In genomic region chr10:110436554-110437350, GRCh38 we compare ENCODE assay signal across 18 cellular contexts.
DNase-seq lines count a peak whose midpoint lies in the region; ATAC-seq, FAIRE-seq and TF ChIP-seq lines count a peak whose summit lies in the region.
"Had no signal": no experiment of that assay in that cellular context is flagged by ENCODE, and none has a peak within 500 bp of the region (broad histone marks: within the 10 kb centered on the region; RNA-seq: fewer than 3 reads in every experiment).

No MANE protein-coding gene starts in this region.

- H3K36me3 Mint-ChIP-seq in activated CD4-positive, alpha-beta T cell treated with anti-CD3 and anti-CD28 coated beads for 36 hours (ENCODE audit: low read depth), result no peaks in the 10 kb centered on the region

- H3K4me3 ChIP-seq in liver (ENCODE audit: low read depth in 1 of 3, low read length in 3 of 3) (no peak overlapping the region), HepG2 (replicated peaks in 1 of 3; ENCODE audit: insufficient read depth in 1 of 3, low read depth in 2 of 3, low read length in 3 of 3) (no peak overlapping the region), upper lobe of right lung (no peak overlapping the region)

- H3K4me1 ChIP-seq in liver (ENCODE audit: control insufficient read depth in 4 of 4, insufficient read depth in 4 of 4, low read length in 3 of 4), result peaks cover 0 to 7% (median 4%) of the 10 kb centered on the region in 4 donors
- no peaks in the 10 kb centered on the region for H3K4me1 ChIP-seq in HepG2 (ENCODE audit: insufficient read depth, low read length)
- H3K4me1 ChIP-seq in upper lobe of right lung, result no peaks in the 10 kb centered on the region
- H3K4me1 ChIP-seq: Caco-2 had no signal

- intact Hi-C loops in activated CD4-positive, alpha-beta T cell treated with anti-CD3 and anti-CD28 coated beads for 36 hours (cut with DNase I, micrococcal nuclease), result no loop called here
- intact Hi-C loops in HepG2 (cut with micrococcal nuclease; ENCODE audit: unreplicated experiment) (no loop called here), upper lobe of right lung (cut with DNase I) (no loop called here)

- WGBS in liver, result 66% methylated on average over 9 of the region's 9 CpGs
- 11% methylated on average over 9 of the region's 9 CpGs for WGBS in HepG2 (ENCODE audit: low lambda C conversion rate)

- BruUV-seq in HepG2 (replicated peaks; lab: Mats Ljungman, UMichigan), result no TSS peak

- H3K9me3 ChIP-seq in liver (ENCODE audit: control insufficient read depth in 4 of 4, low read length in 3 of 4), result no peaks in the 10 kb centered on the region
- H3K9me3 ChIP-seq in HepG2 (ENCODE audit: low read length), result no peaks in the 10 kb centered on the region
- no peaks in the 10 kb centered on the region for H3K9me3 ChIP-seq in upper lobe of right lung
- H3K9me3 ChIP-seq: Caco-2 had no signal

- TF ChIP-seq EP300 in HepG2 (IDR thresholded peaks at IDR 0.05; ENCODE audit: low read depth in 2 of 2, low read length in 2 of 2) (no peak), HepG2 (CRISPR knock-in tag; IDR thresholded peaks at IDR 0.05; ENCODE audit: borderline replicate concordance) (no peak)

- H3K27ac Mint-ChIP-seq in activated CD4-positive, alpha-beta T cell treated with anti-CD3 and anti-CD28 coated beads for 36 hours, result no peak overlapping the region
- H3K27ac Mint-ChIP-seq: CD4-positive, alpha-beta T cell had no signal

- FAIRE-seq in HepG2 (lab: Jason Lieb, UNC), result no peak

- DNase-seq in activated CD4-positive, alpha-beta T cell treated with anti-CD3 and anti-CD28 coated beads for 36 hours, result peak; percentile 2
- no peak for DNase-seq in activated CD4-positive, alpha-beta T cell treated with anti-CD3 and anti-CD28 coated beads, Interleukin-2, amount 50 U/mL, for 1 hour
- no peak for DNase-seq in HepG2 (ENCODE audit: low spot score)
- DNase-seq in left lobe of liver (ENCODE audit: low spot score), result peak; percentile 65
- peak; percentile 21 for DNase-seq in upper lobe of right lung
- no peak for DNase-seq in NCI-H69 (lab: John Stamatoyannopoulos, UW)
- DNase-seq: 8988T; GDM1; H7; NCI-H1092 treated with DMSO at 0.1 percent for 48 hours; NCI-H2081 treated with DMSO at 0.1 percent for 48 hours; NCI-H748 treated with DMSO at 0.1 percent for 48 hours; NK-92 treated with Interleukin-12 subunit alpha and Interleukin-12 subunit beta, amount 100 ng/mL, for 24 hours; SIG-M5 had no signal

- no peaks in the 10 kb centered on the region for H3K27me3 ChIP-seq in liver (ENCODE audit: control insufficient read depth in 4 of 4, insufficient read depth in 4 of 4, low read length in 3 of 4)
- peaks cover 2% of the 10 kb centered on the region in 2 experiments; a peak in 3 of 5 replicates for H3K27me3 ChIP-seq in HepG2 (ENCODE audit: control insufficient read depth in 1 of 2, insufficient read depth in 2 of 2, low read length in 2 of 2)
- no peaks in the 10 kb centered on the region for H3K27me3 ChIP-seq in upper lobe of right lung

- POLR2A ChIA-PET in activated CD4-positive, alpha-beta T cell treated with anti-CD3 and anti-CD28 coated beads for 36 hours (lab: Charles Lee), result no interaction called here
- POLR2A ChIA-PET in HepG2 (lab: Yijun Ruan, JAX), result no interaction called here

- no peaks in the 10 kb centered on the region for H4K20me1 ChIP-seq in HepG2 (ENCODE audit: insufficient read depth, low read length)

- no peaks in the 10 kb centered on the region for H3K79me2 ChIP-seq in HepG2 (ENCODE audit: insufficient read depth, low read length)

- H3K4me1 Mint-ChIP-seq in activated CD4-positive, alpha-beta T cell treated with anti-CD3 and anti-CD28 coated beads for 36 hours, result peaks cover 7% of the 10 kb centered on the region

- no peaks in the 10 kb centered on the region for H3K9me3 Mint-ChIP-seq in activated CD4-positive, alpha-beta T cell treated with anti-CD3 and anti-CD28 coated beads for 36 hours (ENCODE audit: low read depth)
- H3K9me3 Mint-ChIP-seq: CD4-positive, alpha-beta T cell had no signal

- no peak overlapping the region for H3K4me3 Mint-ChIP-seq in activated CD4-positive, alpha-beta T cell treated with anti-CD3 and anti-CD28 coated beads for 36 hours
- H3K4me3 Mint-ChIP-seq: CD4-positive, alpha-beta T cell had no signal

- no peaks in the 10 kb centered on the region for H3K27me3 Mint-ChIP-seq in activated CD4-positive, alpha-beta T cell treated with anti-CD3 and anti-CD28 coated beads for 36 hours
- H3K27me3 Mint-ChIP-seq: CD4-positive, alpha-beta T cell had no signal

- in situ Hi-C loops in HepG2 (cut with HindIII; ENCODE audit: extremely low pct_ligation_motif_present, low pct_unique_long_range_greater_than_20kb), result no loop called here

- ATAC-seq in activated CD4-positive, alpha-beta T cell treated with anti-CD3 and anti-CD28 coated beads for 36 hours, result no peak
- ATAC-seq in HepG2, result no peak
- peak; percentile 94 for ATAC-seq in left lobe of liver
- ATAC-seq in upper lobe of right lung, result no peak
- no peak for ATAC-seq in HG02798 (IDR thresholded peaks at IDR 0.05; ENCODE audit: poor library complexity, unreplicated experiment)

- H3K27ac ChIP-seq in liver (ENCODE audit: low read depth in 1 of 2, low read length in 2 of 2) (no peak overlapping the region), HepG2 (ENCODE audit: extremely low read length, insufficient read depth, low read length) (no peak overlapping the region), upper lobe of right lung (no peak overlapping the region)

- no peak for TF ChIP-seq CTCF in liver (IDR thresholded peaks at IDR 0.05; ENCODE audit: low read depth, low read length, missing input control)
- TF ChIP-seq CTCF in HepG2 (CRISPR knock-in tag; IDR thresholded peaks at IDR 0.05), result no peak
- TF ChIP-seq CTCF in upper lobe of right lung (IDR thresholded peaks at IDR 0.05), result no peak

- TF ChIP-seq POLR2A in HepG2 (IDR thresholded peaks at IDR 0.05; ENCODE audit: insufficient read depth in 1 of 2, low read depth in 2 of 2, low read length in 2 of 2), result no peak

- CTCF ChIA-PET in activated CD4-positive, alpha-beta T cell treated with anti-CD3 and anti-CD28 coated beads for 36 hours (lab: Charles Lee), result no interaction called here
- CTCF ChIA-PET in HepG2 (lab: Yijun Ruan, JAX; ENCODE audit: low intra/inter-chr PET ratio, low total read pairs), result no interaction called here

- TF ChIP-seq RAD21 in liver (IDR thresholded peaks at IDR 0.05) (peak in 1 of 2 donors; percentile 50), HepG2 (CRISPR knock-in tag; IDR thresholded peaks at IDR 0.05) (no peak)

- H2AFZ ChIP-seq in HepG2 (ENCODE audit: low read length), result no peak overlapping the region

- no peak overlapping the region for H3K9ac ChIP-seq in liver (ENCODE audit: low read depth in 1 of 2, low read length in 2 of 2)
- H3K9ac ChIP-seq in HepG2 (ENCODE audit: insufficient read depth, low read depth, low read length), result no peak overlapping the region

- H3K36me3 ChIP-seq in liver (ENCODE audit: control insufficient read depth in 4 of 4, insufficient read depth in 3 of 4, low read depth in 1 of 4, low read length in 3 of 4), result no peaks in the 10 kb centered on the region
- no peaks in the 10 kb centered on the region for H3K36me3 ChIP-seq in HepG2 (replicated peaks in 1 of 2; ENCODE audit: control insufficient read depth in 1 of 2, insufficient read depth in 2 of 2, low read length in 2 of 2)
- H3K36me3 ChIP-seq in upper lobe of right lung, result no peaks in the 10 kb centered on the region

- no peak overlapping the region for H3K4me2 ChIP-seq in HepG2 (ENCODE audit: low read depth, low read length)

TF ChIP-seq in liver, 16 proteins besides CTCF, POLR2A, EP300 and RAD21 (continues in another document):
- TF ChIP-seq SP1 (IDR thresholded peaks at IDR 0.05), result peak; percentile 59
- TF ChIP-seq TAF1 (conservative IDR thresholded peaks at IDR 0.05), result no peak
- TF ChIP-seq EGR1 (IDR thresholded peaks at IDR 0.05; ENCODE audit: low read depth in 2 of 2), result no peak
- TF ChIP-seq ZBTB33 (IDR thresholded peaks at IDR 0.05), result no peak
- TF ChIP-seq HNF4A (conservative IDR thresholded peaks at IDR 0.05), result peak; percentile 67 to 70

TF ChIP-seq in HepG2, 621 proteins besides CTCF, POLR2A, EP300 and RAD21 (continues in another document):
- TF ChIP-seq ZNF770 (CRISPR knock-in tag; IDR thresholded peaks at IDR 0.05), result no peak
- no peak for TF ChIP-seq ZBTB46 (CRISPR knock-in tag; IDR thresholded peaks at IDR 0.05; ENCODE audit: borderline replicate concordance)
- no peak for TF ChIP-seq SP140L (CRISPR knock-in tag; IDR thresholded peaks at IDR 0.05; ENCODE audit: borderline replicate concordance)
- TF ChIP-seq ZMAT5 (CRISPR knock-in tag; IDR thresholded peaks at IDR 0.05; ENCODE audit: borderline replicate concordance, low read depth), result no peak
- no peak for TF ChIP-seq KMT2B (CRISPR knock-in tag; IDR thresholded peaks at IDR 0.05)
- no peak for TF ChIP-seq ZNF331 (CRISPR knock-in tag; IDR thresholded peaks at IDR 0.05)

Comparison
In these comparisons a context has a peak if more than half of its experiments do, and no peak if none do; other contexts are left out.
1. DNase-seq: peak in activated CD4-positive, alpha-beta T cell treated with anti-CD3 and anti-CD28 coated beads for 36 hours (single experiment), left lobe of liver (single experiment) and upper lobe of right lung (single experiment); none in activated CD4-positive, alpha-beta T cell treated with anti-CD3 and anti-CD28 coated beads, Interleukin-2, amount 50 U/mL, for 1 hour (single experiment), HepG2 (single experiment) and NCI-H69 (single experiment).